In genomic region chr2:104434363-104434792, GRCh38 we compare ENCODE assay signal across 8 cellular contexts.
DNase-seq lines count a peak whose midpoint lies in the region; ATAC-seq and TF ChIP-seq lines count a peak whose summit lies in the region.

No MANE protein-coding gene starts in this region.

- H3K36me3 ChIP-seq in MM.1S (replicated peaks; ENCODE audit: insufficient read depth, low read length): no peaks in the 10 kb centered on the region
- H3K36me3 ChIP-seq in ascending aorta: no peaks in the 10 kb centered on the region

- H3K27me3 ChIP-seq in MM.1S (replicated peaks; ENCODE audit: insufficient read depth, low read length) (no peaks in the 10 kb centered on the region), ascending aorta (no peaks in the 10 kb centered on the region)

- H3F3A ChIP-seq in MM.1S (ENCODE audit: insufficient read depth, low read length): no peaks in the 10 kb centered on the region

- H3K79me2 ChIP-seq in MM.1S (ENCODE audit: low read length): no peaks in the 10 kb centered on the region

- H3K4me1 Mint-ChIP-seq in chondrocyte (ENCODE audit: low read depth) (peaks cover 7% of the 10 kb centered on the region), nephron (peaks cover 32% of the 10 kb centered on the region)

- peak overlapping the region; percentile 17 for H2AFZ ChIP-seq in MM.1S (ENCODE audit: low read length)

- no peak overlapping the region for H3K9ac ChIP-seq in MM.1S (ENCODE audit: low read length)

- no peaks in the 10 kb centered on the region for H3K9me3 ChIP-seq in MM.1S (replicated peaks; ENCODE audit: insufficient read depth, low read length)
- no peaks in the 10 kb centered on the region for H3K9me3 ChIP-seq in ascending aorta

- H3K4me2 ChIP-seq in MM.1S (ENCODE audit: low read depth, low read length): peak overlapping the region; percentile 24; the same call in 1 of the 2 replicates

- intact Hi-C loops in ascending aorta (cut with DNase I): no loop called here

- H3K27ac Mint-ChIP-seq in chondrocyte (ENCODE audit: unreplicated experiment) (peak overlapping the region; percentile 62), nephron (peak overlapping the region; percentile 79 to 93 (median 91))

- H3K9me3 Mint-ChIP-seq in chondrocyte (ENCODE audit: low read depth) (no peaks in the 10 kb centered on the region), nephron (no peaks in the 10 kb centered on the region)

- H3K4me3 ChIP-seq in MM.1S (ENCODE audit: low read length) (peak overlapping the region; percentile 43), ascending aorta (no peak overlapping the region)

- H3K4me1 ChIP-seq in MM.1S (ENCODE audit: low read length) (no peaks in the 10 kb centered on the region), ascending aorta (no peaks in the 10 kb centered on the region)

- H3K27me3 Mint-ChIP-seq in chondrocyte (ENCODE audit: low read depth) (no peaks in the 10 kb centered on the region), nephron (ENCODE audit: low read depth) (peaks cover 9% of the 10 kb centered on the region)

- TF ChIP-seq CTCF in MM.1S (IDR thresholded peaks at IDR 0.05; ENCODE audit: low read length): no peak
- no peak for TF ChIP-seq CTCF in chondrocyte (IDR thresholded peaks at IDR 0.05)
- TF ChIP-seq CTCF in nephron (IDR thresholded peaks at IDR 0.05; ENCODE audit: unreplicated experiment in 3 of 3): no peak
- TF ChIP-seq CTCF in ascending aorta (IDR thresholded peaks at IDR 0.05): no peak

- peak; percentile 94 for ATAC-seq in GM18502 (IDR thresholded peaks at IDR 0.05; ENCODE audit: poor library complexity, unreplicated experiment)
- ATAC-seq in GM21786 (IDR thresholded peaks at IDR 0.05; ENCODE audit: unreplicated experiment): peak; percentile 62

- no peaks in the 10 kb centered on the region for H3K36me3 Mint-ChIP-seq in chondrocyte (ENCODE audit: low read depth)
- H3K36me3 Mint-ChIP-seq in nephron (ENCODE audit: low read depth): no peaks in the 10 kb centered on the region

- DNase-seq in MM.1S (peak; percentile 35), chondrocyte (ENCODE audit: low spot score) (no peak), ascending aorta (ENCODE audit: low spot score in 2 of 2) (no peak), SIG-M5 treated with dmso at 0.1 percent for 504 hours (lab: John Stamatoyannopoulos, UW; ENCODE audit: unreplicated experiment) (no peak), NCI-H2227 treated with DMSO at 0.1 percent for 48 hours (lab: John Stamatoyannopoulos, UW) (no peak)

- H3K27ac ChIP-seq in MM.1S (ENCODE audit: low read length): no peak overlapping the region
- no peak overlapping the region for H3K27ac ChIP-seq in ascending aorta

- no peaks in the 10 kb centered on the region for H4K20me1 ChIP-seq in MM.1S (ENCODE audit: insufficient read depth, low read length)

- no peaks in the 10 kb centered on the region for H3K9me2 ChIP-seq in MM.1S (replicated peaks; ENCODE audit: insufficient read depth, low read length)

- H3K4me3 Mint-ChIP-seq in chondrocyte (ENCODE audit: unreplicated experiment) (peak overlapping the region; percentile 74), nephron (peak overlapping the region; percentile 76 to 83 (median 80))
